6 cellular contexts compared by ENCODE assay signal in genomic region chr20:34607066-34607465, GRCh38.
"Had no signal": no experiment of that assay in that cellular context is flagged by ENCODE, and none has a peak within 500 bp of the region (broad histone marks: within the 10 kb centered on the region; RNA-seq: fewer than 3 reads in every experiment).

No MANE protein-coding gene starts in this region.

- H3K4me3 Mint-ChIP-seq: GM23338, HFFc6, IgD-negative memory B cell had no signal

- DNase-seq: HFFc6, KBM-7 had no signal

- H3K27me3 Mint-ChIP-seq: IgD-negative memory B cell had no signal

- H3K9me3 ChIP-seq: HAP-1 had no signal

- H2AFZ ChIP-seq: GM23338 had no signal

- H3K9me3 Mint-ChIP-seq: GM23338, HFFc6, IgD-negative memory B cell had no signal

- H3K4me3 ChIP-seq: GM23338, HAP-1 had no signal

- H3K27ac Mint-ChIP-seq: GM23338, HFFc6, IgD-negative memory B cell had no signal

- ATAC-seq: GM23338, HCT116 had no signal

- H3K4me2 ChIP-seq: GM23338 had no signal

- H3K4me1 ChIP-seq: HAP-1 had no signal
